Comparison of ENCODE assay signal across 1 cellular context in the genomic region with DNA sequence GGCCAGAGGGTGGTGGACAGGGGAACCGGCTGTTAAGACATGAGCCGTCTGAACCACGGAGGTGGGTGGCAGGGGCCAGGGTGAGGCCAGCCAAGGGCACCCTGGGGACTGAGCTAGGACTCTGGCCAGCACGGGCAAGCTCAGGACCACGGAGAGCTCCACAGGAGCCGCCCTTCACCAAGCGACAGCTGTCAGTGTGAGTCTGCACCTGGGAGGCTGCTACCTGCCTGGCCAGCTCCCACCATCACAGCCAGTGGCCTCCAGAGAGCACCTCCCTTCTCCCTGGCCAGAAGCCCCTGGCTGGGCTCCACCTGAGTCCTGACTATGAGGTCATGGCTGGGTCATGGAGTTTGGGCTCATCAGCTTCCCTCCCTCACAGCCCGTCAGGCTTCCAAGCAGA.
TF ChIP-seq lines count a peak whose summit lies in the region.

No MANE protein-coding gene starts in this region.

TF ChIP-seq in HepG2, 621 proteins besides CTCF, POLR2A, EP300 and RAD21 (continued from another document and continues in another):
- TF ChIP-seq, protein P1, sequence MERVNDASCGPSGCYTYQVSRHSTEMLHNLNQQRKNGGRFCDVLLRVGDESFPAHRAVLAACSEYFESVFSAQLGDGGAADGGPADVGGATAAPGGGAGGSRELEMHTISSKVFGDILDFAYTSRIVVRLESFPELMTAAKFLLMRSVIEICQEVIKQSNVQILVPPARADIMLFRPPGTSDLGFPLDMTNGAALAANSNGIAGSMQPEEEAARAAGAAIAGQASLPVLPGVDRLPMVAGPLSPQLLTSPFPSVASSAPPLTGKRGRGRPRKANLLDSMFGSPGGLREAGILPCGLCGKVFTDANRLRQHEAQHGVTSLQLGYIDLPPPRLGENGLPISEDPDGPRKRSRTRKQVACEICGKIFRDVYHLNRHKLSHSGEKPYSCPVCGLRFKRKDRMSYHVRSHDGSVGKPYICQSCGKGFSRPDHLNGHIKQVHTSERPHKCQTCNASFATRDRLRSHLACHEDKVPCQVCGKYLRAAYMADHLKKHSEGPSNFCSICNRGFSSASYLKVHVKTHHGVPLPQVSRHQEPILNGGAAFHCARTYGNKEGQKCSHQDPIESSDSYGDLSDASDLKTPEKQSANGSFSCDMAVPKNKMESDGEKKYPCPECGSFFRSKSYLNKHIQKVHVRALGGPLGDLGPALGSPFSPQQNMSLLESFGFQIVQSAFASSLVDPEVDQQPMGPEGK (CRISPR knock-in tag; IDR thresholded peaks at IDR 0.05) = peak; percentile 37; the same call in 1 of the 2 replicates
- peak; percentile 38; the same call in 1 of the 2 replicates for TF ChIP-seq GFI1 (CRISPR knock-in tag; IDR thresholded peaks at IDR 0.05; ENCODE audit: borderline replicate concordance)
- peak; percentile 72 for TF ChIP-seq ZNF12 (CRISPR knock-in tag; IDR thresholded peaks at IDR 0.05)
- TF ChIP-seq ISL2 (CRISPR knock-in tag; IDR thresholded peaks at IDR 0.05) = 0 out of 2 replicates have a peak, but pooled peaks have one; percentile 32
- peak; percentile 89; the same call in 1 of the 2 replicates for TF ChIP-seq SRY (CRISPR knock-in tag; IDR thresholded peaks at IDR 0.05)
- TF ChIP-seq GPN1 (CRISPR knock-in tag; IDR thresholded peaks at IDR 0.05; ENCODE audit: borderline replicate concordance) = no peak
- TF ChIP-seq, protein P2, sequence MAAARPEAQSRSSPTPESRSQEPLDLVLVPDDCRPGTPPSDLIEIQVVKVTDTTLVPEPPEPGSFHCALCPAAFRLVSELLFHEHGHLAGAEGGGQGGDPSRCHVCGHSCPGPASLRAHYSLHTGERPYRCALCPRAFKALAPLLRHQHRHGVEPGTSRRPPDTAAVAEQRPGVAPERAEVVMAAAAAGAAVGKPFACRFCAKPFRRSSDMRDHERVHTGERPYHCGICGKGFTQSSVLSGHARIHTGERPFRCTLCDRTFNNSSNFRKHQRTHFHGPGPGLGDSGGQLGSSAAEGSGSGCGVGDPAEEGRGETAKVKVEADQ (CRISPR knock-in tag; IDR thresholded peaks at IDR 0.05; ENCODE audit: borderline replicate concordance) = 0 out of 2 replicates have a peak, but pooled peaks have one; percentile 75
- TF ChIP-seq, protein P3, sequence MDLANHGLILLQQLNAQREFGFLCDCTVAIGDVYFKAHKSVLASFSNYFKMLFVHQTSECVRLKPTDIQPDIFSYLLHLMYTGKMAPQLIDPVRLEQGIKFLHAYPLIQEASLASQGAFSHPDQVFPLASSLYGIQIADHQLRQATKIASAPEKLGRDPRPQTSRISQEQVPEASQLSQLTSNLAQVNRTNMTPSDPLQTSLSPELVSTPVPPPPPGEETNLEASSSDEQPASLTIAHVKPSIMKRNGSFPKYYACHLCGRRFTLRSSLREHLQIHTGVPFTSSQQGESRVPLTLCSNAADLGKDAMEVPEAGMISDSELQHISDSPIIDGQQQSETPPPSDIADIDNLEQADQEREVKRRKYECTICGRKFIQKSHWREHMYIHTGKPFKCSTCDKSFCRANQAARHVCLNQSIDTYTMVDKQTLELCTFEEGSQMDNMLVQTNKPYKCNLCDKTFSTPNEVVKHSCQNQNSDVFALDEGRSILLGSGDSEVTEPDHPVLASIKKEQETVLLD (CRISPR knock-in tag; IDR thresholded peaks at IDR 0.05; ENCODE audit: low read depth) = 0 out of 2 replicates have a peak, but pooled peaks have one; percentile 40
- no peak for TF ChIP-seq TAF1 (CRISPR knock-in tag; IDR thresholded peaks at IDR 0.05)
- no peak for TF ChIP-seq NR2C2 (CRISPR knock-in tag; IDR thresholded peaks at IDR 0.05; ENCODE audit: borderline replicate concordance)
- TF ChIP-seq TEAD3 (CRISPR knock-in tag; optimal IDR thresholded peaks at IDR 0.05; ENCODE audit: borderline replicate concordance) = peak; percentile 38
- TF ChIP-seq BRCA1 (CRISPR knock-in tag; IDR thresholded peaks at IDR 0.05) = 0 out of 2 replicates have a peak, but pooled peaks have one; percentile 70
- TF ChIP-seq POGZ (CRISPR knock-in tag; IDR thresholded peaks at IDR 0.05) = no peak
- TF ChIP-seq TGIF2 (CRISPR knock-in tag; IDR thresholded peaks at IDR 0.05) = peak; percentile 93
- peak; percentile 43; the same call in 1 of the 2 replicates for TF ChIP-seq GABPB1 (CRISPR knock-in tag; IDR thresholded peaks at IDR 0.05)
- TF ChIP-seq MIER3 (CRISPR knock-in tag; IDR thresholded peaks at IDR 0.05; ENCODE audit: borderline replicate concordance) = peak; percentile 61; the same call in 1 of the 2 replicates
- no peak for TF ChIP-seq ZNF180 (CRISPR knock-in tag; IDR thresholded peaks at IDR 0.05; ENCODE audit: borderline replicate concordance, low read depth)
- TF ChIP-seq ZNF567 (CRISPR knock-in tag; IDR thresholded peaks at IDR 0.05; ENCODE audit: borderline replicate concordance) = no peak
- peak; percentile 65; the same call in 1 of the 2 replicates for TF ChIP-seq ZNF124 (CRISPR knock-in tag; IDR thresholded peaks at IDR 0.05)
- peak; percentile 77; the same call in 1 of the 2 replicates for TF ChIP-seq SATB2 (CRISPR knock-in tag; IDR thresholded peaks at IDR 0.05)
- peak; percentile 45; the same call in 1 of the 2 replicates for TF ChIP-seq ZNF788 (CRISPR knock-in tag; IDR thresholded peaks at IDR 0.05; ENCODE audit: borderline replicate concordance)
- TF ChIP-seq, protein P4, sequence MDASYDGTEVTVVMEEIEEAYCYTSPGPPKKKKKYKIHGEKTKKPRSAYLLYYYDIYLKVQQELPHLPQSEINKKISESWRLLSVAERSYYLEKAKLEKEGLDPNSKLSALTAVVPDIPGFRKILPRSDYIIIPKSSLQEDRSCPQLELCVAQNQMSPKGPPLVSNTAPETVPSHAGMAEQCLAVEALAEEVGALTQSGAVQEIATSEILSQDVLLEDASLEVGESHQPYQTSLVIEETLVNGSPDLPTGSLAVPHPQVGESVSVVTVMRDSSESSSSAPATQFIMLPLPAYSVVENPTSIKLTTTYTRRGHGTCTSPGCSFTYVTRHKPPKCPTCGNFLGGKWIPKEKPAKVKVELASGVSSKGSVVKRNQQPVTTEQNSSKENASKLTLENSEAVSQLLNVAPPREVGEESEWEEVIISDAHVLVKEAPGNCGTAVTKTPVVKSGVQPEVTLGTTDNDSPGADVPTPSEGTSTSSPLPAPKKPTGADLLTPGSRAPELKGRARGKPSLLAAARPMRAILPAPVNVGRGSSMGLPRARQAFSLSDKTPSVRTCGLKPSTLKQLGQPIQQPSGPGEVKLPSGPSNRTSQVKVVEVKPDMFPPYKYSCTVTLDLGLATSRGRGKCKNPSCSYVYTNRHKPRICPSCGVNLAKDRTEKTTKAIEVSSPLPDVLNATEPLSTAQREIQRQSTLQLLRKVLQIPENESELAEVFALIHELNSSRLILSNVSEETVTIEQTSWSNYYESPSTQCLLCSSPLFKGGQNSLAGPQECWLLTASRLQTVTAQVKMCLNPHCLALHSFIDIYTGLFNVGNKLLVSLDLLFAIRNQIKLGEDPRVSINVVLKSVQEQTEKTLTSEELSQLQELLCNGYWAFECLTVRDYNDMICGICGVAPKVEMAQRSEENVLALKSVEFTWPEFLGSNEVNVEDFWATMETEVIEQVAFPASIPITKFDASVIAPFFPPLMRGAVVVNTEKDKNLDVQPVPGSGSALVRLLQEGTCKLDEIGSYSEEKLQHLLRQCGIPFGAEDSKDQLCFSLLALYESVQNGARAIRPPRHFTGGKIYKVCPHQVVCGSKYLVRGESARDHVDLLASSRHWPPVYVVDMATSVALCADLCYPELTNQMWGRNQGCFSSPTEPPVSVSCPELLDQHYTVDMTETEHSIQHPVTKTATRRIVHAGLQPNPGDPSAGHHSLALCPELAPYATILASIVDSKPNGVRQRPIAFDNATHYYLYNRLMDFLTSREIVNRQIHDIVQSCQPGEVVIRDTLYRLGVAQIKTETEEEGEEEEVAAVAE (CRISPR knock-in tag; IDR thresholded peaks at IDR 0.05; ENCODE audit: borderline replicate concordance) = peak; percentile 70; the same call in 1 of the 2 replicates
- TF ChIP-seq, protein P5, sequence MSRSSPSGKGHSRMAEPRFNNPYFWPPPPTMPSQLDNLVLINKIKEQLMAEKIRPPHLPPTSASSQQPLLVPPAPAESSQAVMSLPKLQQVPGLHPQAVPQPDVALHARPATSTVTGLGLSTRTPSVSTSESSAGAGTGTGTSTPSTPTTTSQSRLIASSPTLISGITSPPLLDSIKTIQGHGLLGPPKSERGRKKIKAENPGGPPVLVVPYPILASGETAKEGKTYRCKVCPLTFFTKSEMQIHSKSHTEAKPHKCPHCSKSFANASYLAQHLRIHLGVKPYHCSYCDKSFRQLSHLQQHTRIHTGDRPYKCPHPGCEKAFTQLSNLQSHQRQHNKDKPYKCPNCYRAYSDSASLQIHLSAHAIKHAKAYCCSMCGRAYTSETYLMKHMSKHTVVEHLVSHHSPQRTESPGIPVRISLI (CRISPR knock-in tag; IDR thresholded peaks at IDR 0.05; ENCODE audit: borderline replicate concordance) = no peak
- TF ChIP-seq, protein P6, sequence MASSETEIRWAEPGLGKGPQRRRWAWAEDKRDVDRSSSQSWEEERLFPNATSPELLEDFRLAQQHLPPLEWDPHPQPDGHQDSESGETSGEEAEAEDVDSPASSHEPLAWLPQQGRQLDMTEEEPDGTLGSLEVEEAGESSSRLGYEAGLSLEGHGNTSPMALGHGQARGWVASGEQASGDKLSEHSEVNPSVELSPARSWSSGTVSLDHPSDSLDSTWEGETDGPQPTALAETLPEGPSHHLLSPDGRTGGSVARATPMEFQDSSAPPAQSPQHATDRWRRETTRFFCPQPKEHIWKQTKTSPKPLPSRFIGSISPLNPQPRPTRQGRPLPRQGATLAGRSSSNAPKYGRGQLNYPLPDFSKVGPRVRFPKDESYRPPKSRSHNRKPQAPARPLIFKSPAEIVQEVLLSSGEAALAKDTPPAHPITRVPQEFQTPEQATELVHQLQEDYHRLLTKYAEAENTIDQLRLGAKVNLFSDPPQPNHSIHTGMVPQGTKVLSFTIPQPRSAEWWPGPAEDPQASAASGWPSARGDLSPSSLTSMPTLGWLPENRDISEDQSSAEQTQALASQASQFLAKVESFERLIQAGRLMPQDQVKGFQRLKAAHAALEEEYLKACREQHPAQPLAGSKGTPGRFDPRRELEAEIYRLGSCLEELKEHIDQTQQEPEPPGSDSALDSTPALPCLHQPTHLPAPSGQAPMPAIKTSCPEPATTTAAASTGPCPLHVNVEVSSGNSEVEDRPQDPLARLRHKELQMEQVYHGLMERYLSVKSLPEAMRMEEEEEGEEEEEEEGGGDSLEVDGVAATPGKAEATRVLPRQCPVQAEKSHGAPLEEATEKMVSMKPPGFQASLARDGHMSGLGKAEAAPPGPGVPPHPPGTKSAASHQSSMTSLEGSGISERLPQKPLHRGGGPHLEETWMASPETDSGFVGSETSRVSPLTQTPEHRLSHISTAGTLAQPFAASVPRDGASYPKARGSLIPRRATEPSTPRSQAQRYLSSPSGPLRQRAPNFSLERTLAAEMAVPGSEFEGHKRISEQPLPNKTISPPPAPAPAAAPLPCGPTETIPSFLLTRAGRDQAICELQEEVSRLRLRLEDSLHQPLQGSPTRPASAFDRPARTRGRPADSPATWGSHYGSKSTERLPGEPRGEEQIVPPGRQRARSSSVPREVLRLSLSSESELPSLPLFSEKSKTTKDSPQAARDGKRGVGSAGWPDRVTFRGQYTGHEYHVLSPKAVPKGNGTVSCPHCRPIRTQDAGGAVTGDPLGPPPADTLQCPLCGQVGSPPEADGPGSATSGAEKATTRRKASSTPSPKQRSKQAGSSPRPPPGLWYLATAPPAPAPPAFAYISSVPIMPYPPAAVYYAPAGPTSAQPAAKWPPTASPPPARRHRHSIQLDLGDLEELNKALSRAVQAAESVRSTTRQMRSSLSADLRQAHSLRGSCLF (CRISPR knock-in tag; IDR thresholded peaks at IDR 0.05; ENCODE audit: borderline replicate concordance) = no peak
- no peak for TF ChIP-seq SRSF9 (IDR thresholded peaks at IDR 0.05; ENCODE audit: borderline replicate concordance, insufficient read depth, low read depth, low read length, poor library complexity, severe bottlenecking)
- 0 out of 2 replicates have a peak, but pooled peaks have one; percentile 67 for TF ChIP-seq ZSCAN12 (CRISPR knock-in tag; IDR thresholded peaks at IDR 0.05)
- TF ChIP-seq, protein P7, sequence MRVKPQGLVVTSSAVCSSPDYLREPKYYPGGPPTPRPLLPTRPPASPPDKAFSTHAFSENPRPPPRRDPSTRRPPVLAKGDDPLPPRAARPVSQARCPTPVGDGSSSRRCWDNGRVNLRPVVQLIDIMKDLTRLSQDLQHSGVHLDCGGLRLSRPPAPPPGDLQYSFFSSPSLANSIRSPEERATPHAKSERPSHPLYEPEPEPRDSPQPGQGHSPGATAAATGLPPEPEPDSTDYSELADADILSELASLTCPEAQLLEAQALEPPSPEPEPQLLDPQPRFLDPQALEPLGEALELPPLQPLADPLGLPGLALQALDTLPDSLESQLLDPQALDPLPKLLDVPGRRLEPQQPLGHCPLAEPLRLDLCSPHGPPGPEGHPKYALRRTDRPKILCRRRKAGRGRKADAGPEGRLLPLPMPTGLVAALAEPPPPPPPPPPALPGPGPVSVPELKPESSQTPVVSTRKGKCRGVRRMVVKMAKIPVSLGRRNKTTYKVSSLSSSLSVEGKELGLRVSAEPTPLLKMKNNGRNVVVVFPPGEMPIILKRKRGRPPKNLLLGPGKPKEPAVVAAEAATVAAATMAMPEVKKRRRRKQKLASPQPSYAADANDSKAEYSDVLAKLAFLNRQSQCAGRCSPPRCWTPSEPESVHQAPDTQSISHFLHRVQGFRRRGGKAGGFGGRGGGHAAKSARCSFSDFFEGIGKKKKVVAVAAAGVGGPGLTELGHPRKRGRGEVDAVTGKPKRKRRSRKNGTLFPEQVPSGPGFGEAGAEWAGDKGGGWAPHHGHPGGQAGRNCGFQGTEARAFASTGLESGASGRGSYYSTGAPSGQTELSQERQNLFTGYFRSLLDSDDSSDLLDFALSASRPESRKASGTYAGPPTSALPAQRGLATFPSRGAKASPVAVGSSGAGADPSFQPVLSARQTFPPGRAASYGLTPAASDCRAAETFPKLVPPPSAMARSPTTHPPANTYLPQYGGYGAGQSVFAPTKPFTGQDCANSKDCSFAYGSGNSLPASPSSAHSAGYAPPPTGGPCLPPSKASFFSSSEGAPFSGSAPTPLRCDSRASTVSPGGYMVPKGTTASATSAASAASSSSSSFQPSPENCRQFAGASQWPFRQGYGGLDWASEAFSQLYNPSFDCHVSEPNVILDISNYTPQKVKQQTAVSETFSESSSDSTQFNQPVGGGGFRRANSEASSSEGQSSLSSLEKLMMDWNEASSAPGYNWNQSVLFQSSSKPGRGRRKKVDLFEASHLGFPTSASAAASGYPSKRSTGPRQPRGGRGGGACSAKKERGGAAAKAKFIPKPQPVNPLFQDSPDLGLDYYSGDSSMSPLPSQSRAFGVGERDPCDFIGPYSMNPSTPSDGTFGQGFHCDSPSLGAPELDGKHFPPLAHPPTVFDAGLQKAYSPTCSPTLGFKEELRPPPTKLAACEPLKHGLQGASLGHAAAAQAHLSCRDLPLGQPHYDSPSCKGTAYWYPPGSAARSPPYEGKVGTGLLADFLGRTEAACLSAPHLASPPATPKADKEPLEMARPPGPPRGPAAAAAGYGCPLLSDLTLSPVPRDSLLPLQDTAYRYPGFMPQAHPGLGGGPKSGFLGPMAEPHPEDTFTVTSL (CRISPR knock-in tag; IDR thresholded peaks at IDR 0.05; ENCODE audit: borderline replicate concordance) = no peak
- TF ChIP-seq TMF1 (CRISPR knock-in tag; IDR thresholded peaks at IDR 0.05; ENCODE audit: low read depth) = 0 out of 2 replicates have a peak, but pooled peaks have one; percentile 57
- TF ChIP-seq RFX5 (IDR thresholded peaks at IDR 0.05; ENCODE audit: low read depth, low read length) = no peak
- TF ChIP-seq, protein P8, sequence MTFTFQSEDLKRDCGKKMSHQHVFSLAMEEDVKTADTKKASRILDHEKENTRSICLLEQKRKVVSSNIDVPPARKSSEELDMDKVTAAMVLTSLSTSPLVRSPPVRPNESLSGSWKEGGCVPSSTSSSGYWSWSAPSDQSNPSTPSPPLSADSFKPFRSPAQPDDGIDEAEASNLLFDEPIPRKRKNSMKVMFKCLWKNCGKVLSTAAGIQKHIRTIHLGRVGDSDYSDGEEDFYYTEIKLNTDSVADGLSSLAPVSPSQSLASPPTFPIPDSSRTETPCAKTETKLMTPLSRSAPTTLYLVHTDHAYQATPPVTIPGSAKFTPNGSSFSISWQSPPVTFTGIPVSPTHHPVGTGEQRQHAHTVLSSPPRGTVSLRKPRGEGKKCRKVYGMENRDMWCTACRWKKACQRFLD (CRISPR knock-in tag; IDR thresholded peaks at IDR 0.05; ENCODE audit: borderline replicate concordance) = no peak
- TF ChIP-seq ZNF101 (CRISPR knock-in tag; IDR thresholded peaks at IDR 0.05; ENCODE audit: borderline replicate concordance, low read depth) = no peak
